ENCODE assay signal across 6 cellular contexts in the genomic region with DNA sequence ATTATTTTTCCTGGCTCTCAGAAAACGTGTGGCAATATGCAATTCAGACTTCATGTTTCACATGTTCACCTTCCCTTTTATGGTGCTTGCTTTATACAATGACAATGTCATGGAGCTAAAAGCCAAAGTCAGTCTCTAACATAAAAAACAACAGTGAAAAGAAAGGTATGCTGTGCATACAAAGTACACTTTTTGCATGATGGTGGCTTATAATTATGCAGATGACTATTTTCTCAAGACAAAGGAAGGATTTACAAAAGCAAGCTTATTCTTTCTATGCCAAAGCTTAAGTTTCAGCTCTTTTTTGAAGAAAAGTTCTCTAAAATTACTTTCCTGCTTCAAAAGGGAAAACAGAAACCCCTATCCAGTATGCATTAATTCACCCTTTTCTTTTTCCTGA.
"Had no signal": no experiment of that assay in that cellular context is flagged by ENCODE, and none has a peak within 500 bp of the region (broad histone marks: within the 10 kb centered on the region; RNA-seq: fewer than 3 reads in every experiment).

No MANE protein-coding gene starts in this region.

- H3K9me3 Mint-ChIP-seq: IgD-negative memory B cell had no signal

- ATAC-seq: HCT116, HepG2 had no signal

- H3K4me3 Mint-ChIP-seq: IgD-negative memory B cell had no signal

- H3K9ac ChIP-seq: GM23248 had no signal

- H3K27ac ChIP-seq: GM23248 had no signal

- H3K27me3 Mint-ChIP-seq: IgD-negative memory B cell had no signal

- H2AFZ ChIP-seq: GM23248 had no signal

- DNase-seq: GM23248, KBM-7 had no signal

- H3K4me3 ChIP-seq: GM23248, HAP-1 had no signal

- H3K9me3 ChIP-seq: HAP-1 had no signal
